18 cellular contexts compared by ENCODE assay signal in genomic region chr3:12986031-12986430, GRCh38.
"Had no signal": no experiment of that assay in that cellular context is flagged by ENCODE, and none has a peak within 500 bp of the region (broad histone marks: within the 10 kb centered on the region; RNA-seq: fewer than 3 reads in every experiment).

No MANE protein-coding gene starts in this region.

- H3K27me3 Mint-ChIP-seq: dendritic cell treated with granulocyte-macrophage colony-stimulating factor and Interleukin-4, amounts not matched to agents 40 ng/mL and 50 ng/mL, for 4 days; effector memory CD8-positive, alpha-beta T cell had no signal

- H3K4me3 ChIP-seq: neural progenitor cell, SJSA1, transverse colon had no signal

- H3K4me3 Mint-ChIP-seq: activated CD8-positive, alpha-beta T cell treated with anti-CD3 and anti-CD28 coated beads, Interleukin-2, amount 10 ng/mL, durations not matched to agents 7 days and 5 days; activated naive CD4-positive, alpha-beta T cell treated with anti-CD3 and anti-CD28 coated beads for 36 hours; activated T-helper 1 cell treated with anti-CD3 and anti-CD28 coated beads, Interleukin-12 subunit alpha, Interleukin-12 subunit beta, Interleukin-2, Interleukin-4 antibody, amounts not matched to agents 30 ng/mL and 10 ng/mL and 1 ng/mL, durations not matched to agents 14 hours and 24 hours and 36 hours; dendritic cell treated with granulocyte-macrophage colony-stimulating factor and Interleukin-4, amounts not matched to agents 40 ng/mL and 50 ng/mL, for 4 days; effector memory CD8-positive, alpha-beta T cell; neural progenitor cell had no signal

- H3K27ac ChIP-seq: brain microvascular endothelial cell, neural progenitor cell, SJSA1, transverse colon had no signal

- H3K4me1 ChIP-seq: SJSA1, transverse colon had no signal

- H3K36me3 Mint-ChIP-seq: neural progenitor cell had no signal

- ATAC-seq: activated CD8-positive, alpha-beta T cell treated with anti-CD3 and anti-CD28 coated beads, Interleukin-2, amount 10 ng/mL, durations not matched to agents 7 days and 5 days; effector memory CD8-positive, alpha-beta T cell had no signal

- H3K36me3 ChIP-seq: brain microvascular endothelial cell, neural progenitor cell, pancreas, SJSA1, transverse colon had no signal

- H3K27ac Mint-ChIP-seq: activated CD8-positive, alpha-beta T cell treated with anti-CD3 and anti-CD28 coated beads, Interleukin-2, amount 10 ng/mL, durations not matched to agents 7 days and 5 days; activated naive CD4-positive, alpha-beta T cell treated with anti-CD3 and anti-CD28 coated beads for 36 hours; activated T-helper 1 cell treated with anti-CD3 and anti-CD28 coated beads, Interleukin-12 subunit alpha, Interleukin-12 subunit beta, Interleukin-2, Interleukin-4 antibody, amounts not matched to agents 30 ng/mL and 10 ng/mL and 1 ng/mL, durations not matched to agents 14 hours and 24 hours and 36 hours; dendritic cell treated with granulocyte-macrophage colony-stimulating factor and Interleukin-4, amounts not matched to agents 40 ng/mL and 50 ng/mL, for 4 days; neural progenitor cell had no signal

- DNase-seq: activated CD4-positive, alpha-beta T cell treated with anti-CD3 and anti-CD28 coated beads for 4 hours; activated CD8-positive, alpha-beta memory T cell treated with anti-CD3 and anti-CD28 coated beads, Interleukin-2, amount 50 U/mL, for 48 hours; activated CD8-positive, alpha-beta T cell treated with anti-CD3 and anti-CD28 coated beads, Interleukin-2, amount 10 ng/mL, durations not matched to agents 7 days and 5 days; activated naive CD4-positive, alpha-beta T cell treated with anti-CD3 and anti-CD28 coated beads for 36 hours; amygdala; brain microvascular endothelial cell; cerebellar nuclear complex; effector memory CD8-positive, alpha-beta T cell; erythroblast; small intestine; stimulated activated naive CD4-positive, alpha-beta T cell; SW 1271 had no signal

- H3K9me3 Mint-ChIP-seq: activated naive CD4-positive, alpha-beta T cell treated with anti-CD3 and anti-CD28 coated beads for 36 hours; activated T-helper 1 cell treated with anti-CD3 and anti-CD28 coated beads, Interleukin-12 subunit alpha, Interleukin-12 subunit beta, Interleukin-2, Interleukin-4 antibody, amounts not matched to agents 30 ng/mL and 10 ng/mL and 1 ng/mL, durations not matched to agents 14 hours and 24 hours and 36 hours; dendritic cell treated with granulocyte-macrophage colony-stimulating factor and Interleukin-4, amounts not matched to agents 40 ng/mL and 50 ng/mL, for 4 days; effector memory CD8-positive, alpha-beta T cell; neural progenitor cell had no signal

- H3K27me3 ChIP-seq: brain microvascular endothelial cell, neural progenitor cell, pancreas, SJSA1, transverse colon had no signal

- H3K9me3 ChIP-seq: pancreas, SJSA1, transverse colon had no signal
